Comparison of ENCODE assay signal across 9 cellular contexts in genomic region chr11:111429066-111429506, GRCh38. TPM values are rescaled to one million over a fixed set of nuclear protein-coding genes. Genes with fewer than 3 reads are reported as not detected.
DNase-seq lines count a peak whose midpoint lies in the region; ATAC-seq, FAIRE-seq and TF ChIP-seq lines count a peak whose summit lies in the region.
"Had no signal": no experiment of that assay in that cellular context is flagged by ENCODE, and none has a peak within 500 bp of the region (broad histone marks: within the 10 kb centered on the region; RNA-seq: fewer than 3 reads in every experiment).

No MANE protein-coding gene starts in this region.

- H3K4me3 Mint-ChIP-seq in activated naive CD4-positive, alpha-beta T cell treated with anti-CD3 and anti-CD28 coated beads for 36 hours, result no peak overlapping the region

- no peak overlapping the region for H3K27ac ChIP-seq in Panc1 (ENCODE audit: low read length)
- no peak overlapping the region for H3K27ac ChIP-seq in right atrium auricular region

- H3K36me3 Mint-ChIP-seq in activated naive CD4-positive, alpha-beta T cell treated with anti-CD3 and anti-CD28 coated beads for 36 hours (ENCODE audit: low read depth), result no peaks in the 10 kb centered on the region

- no TSS peak for BruUV-seq in Panc1 (replicated peaks; lab: Mats Ljungman, UMichigan)

- H3K9me3 ChIP-seq in Panc1 (ENCODE audit: control insufficient read depth, insufficient read depth, low read depth, low read length), result no peaks in the 10 kb centered on the region
- H3K9me3 ChIP-seq in right atrium auricular region, result no peaks in the 10 kb centered on the region

- H3K9me3 Mint-ChIP-seq in activated naive CD4-positive, alpha-beta T cell treated with anti-CD3 and anti-CD28 coated beads for 36 hours, result no peaks in the 10 kb centered on the region

- H3K27me3 ChIP-seq in Panc1 (ENCODE audit: control insufficient read depth, insufficient read depth, low read length), result peaks cover 18% of the 10 kb centered on the region
- no peaks in the 10 kb centered on the region for H3K27me3 ChIP-seq in right atrium auricular region

- TF ChIP-seq CTCF in Panc1 (IDR thresholded peaks at IDR 0.05) (peak; percentile 89), right atrium auricular region (IDR thresholded peaks at IDR 0.05) (peak in 1 of 2 donors; percentile 59)

- H3K4me1 ChIP-seq in Panc1 (ENCODE audit: control insufficient read depth, insufficient read depth, low read length) (no peaks in the 10 kb centered on the region), right atrium auricular region (no peaks in the 10 kb centered on the region)

- DNase-seq in AG08395 (ENCODE audit: low spot score) (peak; percentile 53), GM18507 (ENCODE audit: extremely low spot score, insufficient read length, low read depth) (no peak), Panc1 (ENCODE audit: low read depth, low spot score) (no peak), right atrium auricular region (ENCODE audit: low spot score) (peak; percentile 83), NCI-H524 treated with DMSO at 0.1 percent for 48 hours (lab: John Stamatoyannopoulos, UW) (no peak)
- peak; percentile 88 for DNase-seq in activated naive CD4-positive, alpha-beta T cell treated with anti-CD3 and anti-CD28 coated beads for 36 hours
- peak; percentile 53 for DNase-seq in stimulated activated CD4-positive, alpha-beta T cell treated with anti-CD3 and anti-CD28 coated beads, Interleukin-2, amount 100 ng/mL, for 4 hours (ENCODE audit: low read depth)

- H3K4me3 ChIP-seq in Panc1 (ENCODE audit: low read depth in 2 of 2, low read length in 2 of 2) (no peak overlapping the region), right atrium auricular region (no peak overlapping the region)

- H3K36me3 ChIP-seq in Panc1 (ENCODE audit: control insufficient read depth, insufficient read depth, low read length), result no peaks in the 10 kb centered on the region
- H3K36me3 ChIP-seq in right atrium auricular region, result no peaks in the 10 kb centered on the region

- intact Hi-C loops in Panc1 (cut with micrococcal nuclease; ENCODE audit: unreplicated experiment), result no loop called here
- intact Hi-C loops in activated naive CD4-positive, alpha-beta T cell treated with anti-CD3 and anti-CD28 coated beads for 36 hours (cut with micrococcal nuclease), result loop anchor here (1.0 to 5.0 kb wide), 3 partner anchors 18 to 717 kb away; partner anchors contain the start of gene ARHGAP20

- peak; percentile 87 for FAIRE-seq in GM18507 (lab: Jason Lieb, UNC)

- CTCF ChIA-PET in Panc1 (lab: Charles Lee), result interaction anchor here (0.6 to 1.2 kb wide), 6 partner anchors 9 to 1226 kb away, joined by 3 to 11 read pairs (median 4); no protein-coding TSS in a partner anchor
- CTCF ChIA-PET in activated naive CD4-positive, alpha-beta T cell treated with anti-CD3 and anti-CD28 coated beads for 36 hours (lab: Charles Lee), result interaction anchor here (0.6 to 11.2 kb wide), 32 partner anchors 10 to 1107 kb away, joined by 3 to 210 read pairs (median 4); no protein-coding TSS in a partner anchor

- no peaks in the 10 kb centered on the region for H3K27me3 Mint-ChIP-seq in activated naive CD4-positive, alpha-beta T cell treated with anti-CD3 and anti-CD28 coated beads for 36 hours (ENCODE audit: low read depth)

- no peaks in the 10 kb centered on the region for H3K4me1 Mint-ChIP-seq in activated naive CD4-positive, alpha-beta T cell treated with anti-CD3 and anti-CD28 coated beads for 36 hours (ENCODE audit: low read depth)

- in situ Hi-C loops in Panc1 (cut with HindIII; ENCODE audit: low pct_unique_long_range_greater_than_20kb, low sequenced_read_pairs), result no loop called here

- ATAC-seq in HG03175 (IDR thresholded peaks at IDR 0.05; ENCODE audit: unreplicated experiment) (peak; percentile 90), Panc1 (peak; percentile 66)

- no peak overlapping the region for H3K27ac Mint-ChIP-seq in activated naive CD4-positive, alpha-beta T cell treated with anti-CD3 and anti-CD28 coated beads for 36 hours

- POLR2A ChIA-PET in Panc1 (lab: Charles Lee), result no interaction called here

RNA-seq across cellular contexts. Expression of gene POU2AF1, which starts 50.0 kb away (rescaled TPM):
- total RNA-seq in Panc1 (2021; ENCODE audit: unreplicated experiment) (0.18 TPM), right atrium auricular region (1 to 10 TPM in 1 of 2 donors, under 1 TPM in 1; 0.11 to 1.6 TPM)
- polyA plus RNA-seq in Panc1 (2012; ENCODE audit: insufficient read length), result not detected
- total RNA-seq in activated naive CD4-positive, alpha-beta T cell treated with anti-CD3 and anti-CD28 coated beads for 36 hours, result under 1 TPM; 0.48 to 0.62 TPM
- total RNA-seq: skeletal muscle tissue had no signal

Comparison
In these comparisons a context has a peak if more than half of its experiments do, and no peak if none do; other contexts are left out.
1. DNase-seq: peak in AG08395 (single experiment), activated naive CD4-positive, alpha-beta T cell treated with anti-CD3 and anti-CD28 coated beads for 36 hours (single experiment), right atrium auricular region (single experiment) and stimulated activated CD4-positive, alpha-beta T cell treated with anti-CD3 and anti-CD28 coated beads, Interleukin-2, amount 100 ng/mL, for 4 hours (single experiment); none in GM18507 (single experiment), Panc1 (single experiment) and NCI-H524 treated with DMSO at 0.1 percent for 48 hours (single experiment).